Comparison of ENCODE assay signal across 22 cellular contexts in genomic region chr4:61619528-61619927, GRCh38.
DNase-seq lines count a peak whose midpoint lies in the region; ATAC-seq and TF ChIP-seq lines count a peak whose summit lies in the region.
"Had no signal": no experiment of that assay in that cellular context is flagged by ENCODE, and none has a peak within 500 bp of the region (broad histone marks: within the 10 kb centered on the region; RNA-seq: fewer than 3 reads in every experiment).

No MANE protein-coding gene starts in this region.

- H3K36me3 ChIP-seq in Loucy (ENCODE audit: insufficient read depth, low read length), result no peaks in the 10 kb centered on the region
- H3K36me3 ChIP-seq in brain microvascular endothelial cell (replicated peaks), result no peaks in the 10 kb centered on the region
- H3K36me3 ChIP-seq: spleen had no signal

- H3K27me3 ChIP-seq in Loucy (ENCODE audit: insufficient read depth, low read length, poor library complexity, severe bottlenecking), result no peaks in the 10 kb centered on the region
- no peaks in the 10 kb centered on the region for H3K27me3 ChIP-seq in brain microvascular endothelial cell (replicated peaks)
- H3K27me3 ChIP-seq: spleen had no signal

- no peak overlapping the region for H3K4me3 ChIP-seq in Loucy (ENCODE audit: low read length, poor library complexity, severe bottlenecking)
- H3K4me3 ChIP-seq in brain microvascular endothelial cell (ENCODE audit: low read depth, low read length), result no peak overlapping the region
- H3K4me3 ChIP-seq: spleen had no signal

- H3K27ac Mint-ChIP-seq in nephron, result peak overlapping the region; percentile 37 to 66 (median 58)
- H3K27ac Mint-ChIP-seq: activated naive CD8-positive, alpha-beta T cell treated with anti-CD3 and anti-CD28 coated beads for 36 hours; CD4-positive, CD25-positive, alpha-beta regulatory T cell; stimulated activated naive CD8-positive, alpha-beta T cell treated with anti-CD3 and anti-CD28 coated beads, Interleukin-15, Interleukin-2, amounts not matched to agents 100 ng/mL and 50 ng/mL, for 24 hours had no signal

- no peak overlapping the region for H2AFZ ChIP-seq in Loucy (ENCODE audit: low read length)

- H3K9me3 ChIP-seq in Loucy (ENCODE audit: insufficient read depth, low read depth, low read length), result no peaks in the 10 kb centered on the region

- peaks cover 10% of the 10 kb centered on the region for H3K4me1 Mint-ChIP-seq in nephron
- H3K4me1 Mint-ChIP-seq: activated naive CD8-positive, alpha-beta T cell treated with anti-CD3 and anti-CD28 coated beads for 36 hours; CD4-positive, CD25-positive, alpha-beta regulatory T cell had no signal

- H3K27ac ChIP-seq in brain microvascular endothelial cell, result no peak overlapping the region
- H3K27ac ChIP-seq: RWPE1, spleen had no signal

- H3K27me3 Mint-ChIP-seq in nephron (ENCODE audit: low read depth), result no peaks in the 10 kb centered on the region
- H3K27me3 Mint-ChIP-seq: activated naive CD8-positive, alpha-beta T cell treated with anti-CD3 and anti-CD28 coated beads for 36 hours; CD4-positive, CD25-positive, alpha-beta regulatory T cell; stimulated activated naive CD8-positive, alpha-beta T cell treated with anti-CD3 and anti-CD28 coated beads, Interleukin-15, Interleukin-2, amounts not matched to agents 100 ng/mL and 50 ng/mL, for 24 hours had no signal

- H3K9ac ChIP-seq in Loucy (ENCODE audit: low read depth, low read length, poor library complexity, severe bottlenecking), result no peak overlapping the region

- H3K4me1 ChIP-seq in Loucy (ENCODE audit: insufficient read depth, low read length, poor library complexity, severe bottlenecking), result no peaks in the 10 kb centered on the region
- H3K4me1 ChIP-seq: spleen had no signal

- no peaks in the 10 kb centered on the region for H3K79me2 ChIP-seq in Loucy (ENCODE audit: insufficient read depth, low read length)

- no peak overlapping the region for H3K4me2 ChIP-seq in Loucy (ENCODE audit: low read depth, low read length, poor library complexity, severe bottlenecking)

- no peaks in the 10 kb centered on the region for H3K36me3 Mint-ChIP-seq in nephron (ENCODE audit: low read depth)
- H3K36me3 Mint-ChIP-seq: activated naive CD8-positive, alpha-beta T cell treated with anti-CD3 and anti-CD28 coated beads for 36 hours; CD4-positive, CD25-positive, alpha-beta regulatory T cell had no signal

- DNase-seq in ELR (ENCODE audit: low read depth), result peak; percentile 15
- DNase-seq in brain microvascular endothelial cell, result no peak
- no peak for DNase-seq in NCI-H1105 treated with DMSO at 0.1 percent for 48 hours (lab: John Stamatoyannopoulos, UW)
- no peak for DNase-seq in NCI-H774 (lab: John Stamatoyannopoulos, UW)
- DNase-seq in NCI-H510A treated with DMSO at 0.1 percent for 48 hours (lab: John Stamatoyannopoulos, UW), result no peak
- DNase-seq: activated CD4-positive, alpha-beta T cell treated with anti-CD3 and anti-CD28 coated beads for 4 hours; activated naive CD8-positive, alpha-beta T cell treated with anti-CD3 and anti-CD28 coated beads for 36 hours; activated T-cell treated with anti-CD3 and anti-CD28 coated beads, Interleukin-2, amount 50 U/mL, for 1 hour; CD4-positive, CD25-positive, alpha-beta regulatory T cell; EL; HCEC 1CT; KG1; NCI-H187 treated with DMSO at 0.1 percent for 48 hours; NCI-H526; posterior cingulate gyrus; spleen; T-helper 1 cell had no signal

- no peaks in the 10 kb centered on the region for H4K20me1 ChIP-seq in Loucy (ENCODE audit: insufficient read depth, low read length, poor library complexity, severe bottlenecking)

- no peaks in the 10 kb centered on the region for H3F3A ChIP-seq in Loucy (ENCODE audit: low read depth)

- peak overlapping the region in 1 of 3 experiments; percentile 5 for H3K4me3 Mint-ChIP-seq in nephron
- H3K4me3 Mint-ChIP-seq: activated naive CD8-positive, alpha-beta T cell treated with anti-CD3 and anti-CD28 coated beads for 36 hours; CD4-positive, CD25-positive, alpha-beta regulatory T cell; stimulated activated naive CD8-positive, alpha-beta T cell treated with anti-CD3 and anti-CD28 coated beads, Interleukin-15, Interleukin-2, amounts not matched to agents 100 ng/mL and 50 ng/mL, for 24 hours had no signal

- ATAC-seq in HG02623 (IDR thresholded peaks at IDR 0.05; ENCODE audit: unreplicated experiment), result no peak

- no peaks in the 10 kb centered on the region for H3K9me3 Mint-ChIP-seq in nephron

- no peaks in the 10 kb centered on the region for H3K9me2 ChIP-seq in Loucy (replicated peaks; ENCODE audit: low read depth, low read length)

- in situ Hi-C loops in brain microvascular endothelial cell (cut with HindIII; ENCODE audit: low pct_ligation_motif_present, low sequenced_read_pairs), result no loop called here

- TF ChIP-seq CTCF in Loucy (conservative IDR thresholded peaks at IDR 0.05; ENCODE audit: low read length) (peak; percentile 11; the same call in 1 of the 2 replicates), brain microvascular endothelial cell (IDR thresholded peaks at IDR 0.05; ENCODE audit: low read depth, low read length, missing control alignments) (peak; percentile 63), nephron (IDR thresholded peaks at IDR 0.05; ENCODE audit: unreplicated experiment in 3 of 3) (peak; percentile 34 to 47 (median 44))

Comparison
In these comparisons a context has a peak if more than half of its experiments do, and no peak if none do; other contexts are left out.
1. CTCF ChIP-seq: peak in every context shown above with its lines; median percentile 63 in brain microvascular endothelial cell; 44 in nephron; 11 in Loucy.